24 cellular contexts compared by ENCODE assay signal in the genomic region with DNA sequence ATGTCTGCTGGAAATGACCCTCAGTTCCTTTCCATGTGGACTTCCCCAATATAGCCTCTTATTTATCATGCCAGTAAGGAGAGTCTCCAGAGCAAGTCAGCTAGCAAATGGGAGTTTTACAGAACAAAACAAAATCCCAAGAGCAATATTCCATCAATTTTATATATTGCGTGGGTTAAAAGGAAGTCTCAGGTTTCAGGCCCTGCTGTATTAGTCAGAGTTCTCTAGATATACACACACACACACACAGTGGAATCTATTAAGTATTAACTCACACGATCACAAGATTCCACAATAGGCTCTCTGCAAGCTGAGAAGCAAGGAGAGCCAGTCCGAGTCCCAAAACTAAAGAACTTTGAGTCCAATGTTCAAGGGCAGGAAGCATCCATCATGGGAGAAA.
DNase-seq lines count a peak whose midpoint lies in the region; ATAC-seq and TF ChIP-seq lines count a peak whose summit lies in the region.
"Had no signal": no experiment of that assay in that cellular context is flagged by ENCODE, and none has a peak within 500 bp of the region (broad histone marks: within the 10 kb centered on the region; RNA-seq: fewer than 3 reads in every experiment).

No MANE protein-coding gene starts in this region.

- H3K4me1 ChIP-seq in ACC112 (ENCODE audit: control insufficient read depth, insufficient read depth, low read length, unreplicated experiment), result peaks cover 12% of the 10 kb centered on the region
- no peaks in the 10 kb centered on the region for H3K4me1 ChIP-seq in hepatocyte (ENCODE audit: insufficient read depth)
- H3K4me1 ChIP-seq: Caco-2, transverse colon had no signal

- no peak for ATAC-seq in effector memory CD8-positive, alpha-beta T cell (replicated peaks)
- no peak for ATAC-seq in GM21737 (IDR thresholded peaks at IDR 0.05; ENCODE audit: unreplicated experiment)
- ATAC-seq: activated CD8-positive, alpha-beta T cell treated with anti-CD3 and anti-CD28 coated beads for 36 hours; Right ventricle myocardium inferior had no signal

- no peaks in the 10 kb centered on the region for H3K27me3 Mint-ChIP-seq in effector memory CD8-positive, alpha-beta T cell
- H3K27me3 Mint-ChIP-seq: activated CD8-positive, alpha-beta T cell treated with anti-CD3 and anti-CD28 coated beads for 36 hours; stimulated activated naive CD8-positive, alpha-beta T cell treated with anti-CD3 and anti-CD28 coated beads, Interleukin-15, Interleukin-2, amounts not matched to agents 100 ng/mL and 50 ng/mL, for 24 hours had no signal

- H3K27me3 ChIP-seq in ACC112 (ENCODE audit: insufficient read depth, low read length) (peaks cover 5% of the 10 kb centered on the region; the same call in 1 of the 2 replicates), hepatocyte (no peaks in the 10 kb centered on the region)
- H3K27me3 ChIP-seq: transverse colon had no signal

- peaks cover 3% of the 10 kb centered on the region for H3K36me3 Mint-ChIP-seq in effector memory CD8-positive, alpha-beta T cell (ENCODE audit: insufficient read depth)

- no peaks in the 10 kb centered on the region for H3K9me3 ChIP-seq in hepatocyte (ENCODE audit: low read depth)
- H3K9me3 ChIP-seq: Caco-2, transverse colon had no signal

- no peak overlapping the region for H3K4me3 ChIP-seq in ACC112 (ENCODE audit: low read depth, low read length)
- no peak overlapping the region for H3K4me3 ChIP-seq in cardiac fibroblast (replicated peaks in 1 of 2; ENCODE audit: low read depth in 2 of 2, low read length in 2 of 2)
- no peak overlapping the region for H3K4me3 ChIP-seq in hepatocyte
- H3K4me3 ChIP-seq: transverse colon had no signal

- H3K4me2 ChIP-seq in hepatocyte, result no peak overlapping the region

- peak overlapping the region; percentile 54 for H2AFZ ChIP-seq in ACC112 (ENCODE audit: low read length, unreplicated experiment)
- no peak overlapping the region for H2AFZ ChIP-seq in hepatocyte

- no peak overlapping the region for H3K27ac Mint-ChIP-seq in effector memory CD8-positive, alpha-beta T cell
- H3K27ac Mint-ChIP-seq: activated CD8-positive, alpha-beta T cell treated with anti-CD3 and anti-CD28 coated beads for 36 hours; stimulated activated naive CD8-positive, alpha-beta T cell treated with anti-CD3 and anti-CD28 coated beads, Interleukin-15, Interleukin-2, amounts not matched to agents 100 ng/mL and 50 ng/mL, for 24 hours had no signal

- H3K9me3 Mint-ChIP-seq in effector memory CD8-positive, alpha-beta T cell, result peaks cover 2 to 9% of the 10 kb centered on the region in 2 donors
- H3K9me3 Mint-ChIP-seq: activated CD8-positive, alpha-beta T cell treated with anti-CD3 and anti-CD28 coated beads for 36 hours; stimulated activated naive CD8-positive, alpha-beta T cell treated with anti-CD3 and anti-CD28 coated beads, Interleukin-15, Interleukin-2, amounts not matched to agents 100 ng/mL and 50 ng/mL, for 24 hours had no signal

- H3K27ac ChIP-seq in ACC112 (ENCODE audit: low read depth, low read length) (no peak overlapping the region), hepatocyte (no peak overlapping the region)
- H3K27ac ChIP-seq: transverse colon had no signal

- H3K79me2 ChIP-seq in ACC112 (ENCODE audit: control insufficient read depth, insufficient read depth, low read length, unreplicated experiment) (no peaks in the 10 kb centered on the region), hepatocyte (no peaks in the 10 kb centered on the region)

- peak; percentile 43 for DNase-seq in HT1080 (ENCODE audit: low read depth)
- peak; percentile 2 to 42 for DNase-seq in cardiac fibroblast (ENCODE audit: low read depth in 2 of 2)
- peak; percentile 15 for DNase-seq in hepatocyte (ENCODE audit: low spot score)
- DNase-seq in effector memory CD8-positive, alpha-beta T cell, result no peak
- no peak for DNase-seq in NK-92 (lab: John Stamatoyannopoulos, UW; ENCODE audit: unreplicated experiment)
- DNase-seq in NCI-H146 (lab: John Stamatoyannopoulos, UW), result no peak
- DNase-seq: activated CD4-positive, CD25-positive, alpha-beta regulatory T cell treated with anti-CD3 and anti-CD28 coated beads, Interleukin-2, amount 50 U/mL, for 72 hours; activated CD8-positive, alpha-beta T cell treated with anti-CD3 and anti-CD28 coated beads for 36 hours; activated gamma-delta T cell; activated T-cell treated with anti-CD3 and anti-CD28 coated beads for 4 hours; Caco-2; caudate nucleus; H7; MV-4-11; NCI-H187 treated with DMSO at 0.1 percent for 48 hours; occipital lobe; stimulated activated CD4-positive, alpha-beta T cell treated with anti-CD3 and anti-CD28 coated beads, Interleukin-12 subunit alpha, Interleukin-12 subunit beta, amount 100 ng/mL, for 4 hours; stimulated activated CD4-positive, alpha-beta T cell treated with anti-CD3 and anti-CD28 coated beads, Interleukin-4, amount 100 ng/mL, for 4 hours; SW 1271; transverse colon had no signal

- 37% methylated on average over 3 of the region's 3 CpGs for WGBS in hepatocyte (ENCODE audit: low lambda C conversion rate, missing lambda C conversion rate)

- H3K36me3 ChIP-seq in ACC112 (ENCODE audit: insufficient read depth, low read length) (no peaks in the 10 kb centered on the region), hepatocyte (replicated peaks; ENCODE audit: insufficient read depth, low read depth) (no peaks in the 10 kb centered on the region)
- H3K36me3 ChIP-seq: transverse colon had no signal

- no peaks in the 10 kb centered on the region for H3K4me1 Mint-ChIP-seq in effector memory CD8-positive, alpha-beta T cell (ENCODE audit: low read depth in 2 of 2)

- no peak for TF ChIP-seq CTCF in cardiac fibroblast (IDR thresholded peaks at IDR 0.05; ENCODE audit: low read depth, low read length)
- TF ChIP-seq CTCF in hepatocyte (IDR thresholded peaks at IDR 0.05; ENCODE audit: poor library complexity), result no peak

- H3K9me2 ChIP-seq in hepatocyte (replicated peaks; ENCODE audit: insufficient read depth), result no peaks in the 10 kb centered on the region

- H4K20me1 ChIP-seq in hepatocyte (ENCODE audit: insufficient read depth, poor library complexity, severe bottlenecking), result no peaks in the 10 kb centered on the region

- no peak overlapping the region for H3K4me3 Mint-ChIP-seq in effector memory CD8-positive, alpha-beta T cell
- H3K4me3 Mint-ChIP-seq: activated CD8-positive, alpha-beta T cell treated with anti-CD3 and anti-CD28 coated beads for 36 hours; stimulated activated naive CD8-positive, alpha-beta T cell treated with anti-CD3 and anti-CD28 coated beads, Interleukin-15, Interleukin-2, amounts not matched to agents 100 ng/mL and 50 ng/mL, for 24 hours had no signal

Comparison
In these comparisons a context has a peak if more than half of its experiments do, and no peak if none do; other contexts are left out.
1. DNase-seq: peak in HT1080 (single experiment), cardiac fibroblast (2 of 2) and hepatocyte (single experiment); none in effector memory CD8-positive, alpha-beta T cell (0 of 3), NK-92 (single experiment) and NCI-H146 (single experiment).